Comparison of ENCODE assay signal across 32 cellular contexts in genomic region chr19:44710483-44710882, GRCh38. TPM values are rescaled to one million over a fixed set of nuclear protein-coding genes. Genes with fewer than 3 reads are reported as not detected.
"Had no signal": no experiment of that assay in that cellular context is flagged by ENCODE, and none has a peak within 500 bp of the region (broad histone marks: within the 10 kb centered on the region; RNA-seq: fewer than 3 reads in every experiment).

No MANE protein-coding gene starts in this region.

- DNase-seq: activated CD4-positive, alpha-beta memory T cell treated with anti-CD3 and anti-CD28 coated beads, Interleukin-2, amount 10 ng/mL, durations not matched to agents 7 days and 5 days; activated CD4-positive, alpha-beta T cell treated with anti-CD3 and anti-CD28 coated beads for 1 hour; activated CD4-positive, alpha-beta T cell treated with anti-CD3 and anti-CD28 coated beads, Interleukin-2, amount 10 ng/mL, durations not matched to agents 7 days and 5 days; activated CD8-positive, alpha-beta memory T cell treated with anti-CD3 and anti-CD28 coated beads, Interleukin-2, amount 10 ng/mL, durations not matched to agents 7 days and 5 days; activated gamma-delta T cell; activated naive CD8-positive, alpha-beta T cell treated with anti-CD3 and anti-CD28 coated beads, Interleukin-2, amount 50 U/mL, for 24 hours; activated T-cell treated with anti-CD3 and anti-CD28 coated beads for 4 hours; amygdala; central memory CD4-positive, alpha-beta T cell; effector CD8-positive, alpha-beta T cell; gastrocnemius medialis; glutamatergic neuron; islet precursor cell; left ventricle myocardium superior; mucosa of descending colon; ovary; stimulated activated CD4-positive, alpha-beta T cell treated with anti-CD3 and anti-CD28 coated beads, Interleukin-12 subunit alpha, Interleukin-12 subunit beta, amount 100 ng/mL, for 4 hours; stimulated activated CD4-positive, alpha-beta T cell treated with anti-CD3 and anti-CD28 coated beads, Interleukin-4, amount 100 ng/mL, for 1 hour; stomach; T-helper 2 cell; thyroid gland; upper lobe of right lung had no signal

- H3K27me3 Mint-ChIP-seq: activated naive CD4-positive, alpha-beta T cell treated with anti-CD3 and anti-CD28 coated beads, Interleukin-2, amount 50 U/mL, for 24 hours; activated naive CD8-positive, alpha-beta T cell treated with anti-CD3 and anti-CD28 coated beads, Interleukin-2, amount 50 U/mL, for 24 hours; progenitor cell of endocrine pancreas had no signal

- ATAC-seq: activated CD8-positive, alpha-beta memory T cell treated with anti-CD3 and anti-CD28 coated beads, Interleukin-2, amount 10 ng/mL, durations not matched to agents 7 days and 5 days; activated naive CD8-positive, alpha-beta T cell treated with anti-CD3 and anti-CD28 coated beads, Interleukin-2, amount 50 U/mL, for 24 hours; gastrocnemius medialis; left ventricle myocardium superior; mucosa of descending colon; sciatic nerve; upper lobe of right lung had no signal

- H3K27ac ChIP-seq: gastrocnemius medialis, ovary, skin epidermis, stomach, upper lobe of right lung had no signal

- H3K4me3 ChIP-seq: gastrocnemius medialis, mucosa of descending colon, ovary, skin epidermis, stomach, thyroid gland, upper lobe of right lung had no signal

- H3K4me1 Mint-ChIP-seq: activated CD4-positive, alpha-beta T cell treated with anti-CD3 and anti-CD28 coated beads, Interleukin-2, amount 10 ng/mL, durations not matched to agents 7 days and 5 days; activated naive CD4-positive, alpha-beta T cell treated with anti-CD3 and anti-CD28 coated beads, Interleukin-2, amount 50 U/mL, for 24 hours had no signal

- H3K27ac Mint-ChIP-seq: activated CD4-positive, alpha-beta memory T cell treated with anti-CD3 and anti-CD28 coated beads, Interleukin-2, amount 10 ng/mL, durations not matched to agents 7 days and 5 days; activated CD4-positive, alpha-beta T cell treated with anti-CD3 and anti-CD28 coated beads, Interleukin-2, amount 10 ng/mL, durations not matched to agents 7 days and 5 days; activated CD8-positive, alpha-beta memory T cell treated with anti-CD3 and anti-CD28 coated beads, Interleukin-2, amount 10 ng/mL, durations not matched to agents 7 days and 5 days; activated naive CD4-positive, alpha-beta T cell treated with anti-CD3 and anti-CD28 coated beads, Interleukin-2, amount 50 U/mL, for 24 hours; activated naive CD8-positive, alpha-beta T cell treated with anti-CD3 and anti-CD28 coated beads, Interleukin-2, amount 50 U/mL, for 24 hours; activated T-helper 1 cell treated with anti-CD3 and anti-CD28 coated beads, Interleukin-12 subunit alpha, Interleukin-12 subunit beta, Interleukin-2, Interleukin-4 antibody, amounts not matched to agents 30 ng/mL and 10 ng/mL and 1 ng/mL, durations not matched to agents 14 hours and 24 hours and 36 hours; nephron had no signal

- H3K4me1 ChIP-seq: gastrocnemius medialis, stomach, upper lobe of right lung had no signal

- H3K36me3 ChIP-seq: gastrocnemius medialis, ovary, stomach, thyroid gland, upper lobe of right lung had no signal

- H3K27me3 ChIP-seq: gastrocnemius medialis, ovary, stomach, thyroid gland, upper lobe of right lung had no signal

- H3K36me3 Mint-ChIP-seq: activated naive CD4-positive, alpha-beta T cell treated with anti-CD3 and anti-CD28 coated beads, Interleukin-2, amount 50 U/mL, for 24 hours had no signal

- H3K9me3 ChIP-seq: gastrocnemius medialis, ovary, thyroid gland, upper lobe of right lung had no signal

- H3K4me3 Mint-ChIP-seq: activated CD4-positive, alpha-beta memory T cell treated with anti-CD3 and anti-CD28 coated beads, Interleukin-2, amount 10 ng/mL, durations not matched to agents 7 days and 5 days; activated CD4-positive, alpha-beta T cell treated with anti-CD3 and anti-CD28 coated beads, Interleukin-2, amount 10 ng/mL, durations not matched to agents 7 days and 5 days; activated CD8-positive, alpha-beta memory T cell treated with anti-CD3 and anti-CD28 coated beads, Interleukin-2, amount 10 ng/mL, durations not matched to agents 7 days and 5 days; activated naive CD4-positive, alpha-beta T cell treated with anti-CD3 and anti-CD28 coated beads, Interleukin-2, amount 50 U/mL, for 24 hours; activated naive CD8-positive, alpha-beta T cell treated with anti-CD3 and anti-CD28 coated beads, Interleukin-2, amount 50 U/mL, for 24 hours; activated T-helper 1 cell treated with anti-CD3 and anti-CD28 coated beads, Interleukin-12 subunit alpha, Interleukin-12 subunit beta, Interleukin-2, Interleukin-4 antibody, amounts not matched to agents 30 ng/mL and 10 ng/mL and 1 ng/mL, durations not matched to agents 14 hours and 24 hours and 36 hours; nephron had no signal

RNA-seq across cellular contexts. Expression of gene CEACAM16, which starts 11.5 kb away (rescaled TPM):
- total RNA-seq: activated CD4-positive, alpha-beta memory T cell treated with anti-CD3 and anti-CD28 coated beads, Interleukin-2, amount 10 ng/mL, durations not matched to agents 7 days and 5 days; activated CD4-positive, alpha-beta T cell treated with anti-CD3 and anti-CD28 coated beads, Interleukin-2, amount 10 ng/mL, durations not matched to agents 7 days and 5 days; activated CD8-positive, alpha-beta memory T cell treated with anti-CD3 and anti-CD28 coated beads, Interleukin-2, amount 10 ng/mL, durations not matched to agents 7 days and 5 days; activated T-helper 1 cell treated with anti-CD3 and anti-CD28 coated beads, Interleukin-12 subunit alpha, Interleukin-12 subunit beta, Interleukin-2, Interleukin-4 antibody, amounts not matched to agents 30 ng/mL and 10 ng/mL and 1 ng/mL, durations not matched to agents 14 hours and 24 hours and 36 hours; dermis microvascular lymphatic vessel endothelial cell; epithelial cell of proximal tubule; gastrocnemius medialis; left ventricle myocardium superior; mesenteric fat pad; ovary; progenitor cell of endocrine pancreas; renal cortical epithelial cell; sciatic nerve; stomach; upper lobe of right lung had no signal
- polyA plus RNA-seq: ovary, stomach had no signal
